8 cellular contexts compared by ENCODE assay signal in the genomic region with DNA sequence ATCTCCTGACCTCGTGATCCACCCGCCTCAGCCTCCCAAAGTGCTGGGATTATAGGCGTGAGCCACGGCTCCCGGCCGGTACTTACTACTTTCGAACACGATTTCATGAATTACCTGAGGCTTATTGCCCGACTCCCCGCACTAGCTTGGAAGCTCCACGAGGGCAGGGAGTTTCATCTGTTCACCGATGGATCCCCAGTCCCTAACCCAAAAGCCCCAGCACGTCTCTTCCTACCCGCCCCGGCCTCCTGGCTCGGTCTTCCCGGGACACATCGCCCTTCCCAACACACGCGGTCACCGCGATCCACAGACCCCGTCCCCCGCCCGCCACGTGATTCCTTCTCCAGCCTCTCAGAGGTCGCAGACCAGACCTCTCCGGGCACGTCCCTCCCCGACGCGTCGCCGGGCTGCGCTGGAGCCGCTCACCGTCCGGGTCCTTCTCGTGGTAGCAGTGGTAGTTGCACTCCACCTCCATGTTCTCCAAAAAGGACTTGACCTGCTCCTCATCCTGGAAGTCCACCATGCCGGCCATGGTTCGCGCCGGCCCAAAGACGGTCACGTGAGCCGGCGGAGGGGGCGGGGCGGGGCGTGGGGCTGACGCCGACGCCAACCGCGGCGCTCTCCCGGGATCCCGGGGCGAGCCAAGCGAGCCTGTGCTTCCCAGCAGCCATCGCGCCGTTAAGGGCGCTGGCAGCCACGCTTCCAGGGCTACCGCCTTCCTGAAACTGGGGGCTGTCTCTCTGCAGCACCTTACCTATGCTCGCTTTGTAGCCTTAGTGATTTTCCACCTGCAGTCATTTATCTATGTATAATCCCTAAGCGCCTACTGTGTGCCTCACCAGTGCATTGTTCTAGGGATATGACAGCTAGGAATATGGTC. TPM values are rescaled to one million over a fixed set of nuclear protein-coding genes. Genes with fewer than 3 reads are reported as not detected.
DNase-seq lines count a peak whose midpoint lies in the region; ATAC-seq, FAIRE-seq and TF ChIP-seq lines count a peak whose summit lies in the region.

A gene (minus strand): TSS at position 553 of the 880 bp plus-strand sequence. CDS start 21 bp downstream, at position 532.

- no peak for FAIRE-seq in bronchial epithelial cell (lab: Jason Lieb, UNC)

- H3K27ac ChIP-seq in skin epidermis = peak within 1 kb of the TSS in 20 of 21 experiments; percentile 15 to 86 (median 76)

- ATAC-seq in HG03039 (IDR thresholded peaks at IDR 0.05; ENCODE audit: unreplicated experiment) = peak; percentile 48
- ATAC-seq in GM18870 (IDR thresholded peaks at IDR 0.05; ENCODE audit: unreplicated experiment) = no peak

- peak; percentile 73 for TF ChIP-seq POLR2A in GM15510 (IDR thresholded peaks at IDR 0.05; ENCODE audit: borderline replicate concordance, extremely low read depth, insufficient read length)

- TF ChIP-seq CTCF in WI38 (IDR thresholded peaks at IDR 0.05; ENCODE audit: low read depth, low read length) (no peak), bronchial epithelial cell (IDR thresholded peaks at IDR 0.05; ENCODE audit: insufficient read depth, low read length, severe bottlenecking) (no peak)

- no peaks in the 10 kb centered on the region for H3K36me3 ChIP-seq in bronchial epithelial cell (ENCODE audit: control insufficient read depth, insufficient read depth, low read length)

- no peaks in the 10 kb centered on the region for H3K27me3 ChIP-seq in bronchial epithelial cell (ENCODE audit: control insufficient read depth, insufficient read depth, low read length)

- H3K4me3 ChIP-seq in WI38 (ENCODE audit: low read depth, low read length) (peak within 1 kb of the TSS; percentile 77), bronchial epithelial cell (ENCODE audit: low read depth, low read length) (peak within 1 kb of the TSS; percentile 93), skin epidermis (peak within 1 kb of the TSS; percentile 56 to 95 (median 64))

- DNase-seq in NCI-H2196 (lab: John Stamatoyannopoulos, UW; ENCODE audit: unreplicated experiment) (peak; percentile 93), bronchial epithelial cell (ENCODE audit: low read depth) (peak; percentile 53), iPS-NIHi11 (ENCODE audit: low spot score) (peak; percentile 88)

RNA-seq across cellular contexts. Expression of the gene that starts here (rescaled TPM):
- 8.4 and 15.5 TPM in 2 replicates for total RNA-seq in bronchial epithelial cell
